ENCODE assay signal across 8 cellular contexts in genomic region chr6:56843476-56844349, GRCh38.
DNase-seq lines count a peak whose midpoint lies in the region; ATAC-seq, FAIRE-seq and TF ChIP-seq lines count a peak whose summit lies in the region.

No MANE protein-coding gene starts in this region.

- DNase-seq in activated T-cell treated with anti-CD3 and anti-CD28 coated beads for 1 hour (ENCODE audit: low read depth) = peak; percentile 17
- no peak for DNase-seq in activated T-cell treated with anti-CD3 and anti-CD28 coated beads for 4 hours
- DNase-seq in NCI-H146 treated with DMSO at 0.1 percent for 48 hours (lab: John Stamatoyannopoulos, UW; ENCODE audit: unreplicated experiment) = peak; percentile 77
- DNase-seq in T1000 (lab: John Stamatoyannopoulos, UW) = peak; percentile 79
- DNase-seq in bronchial epithelial cell (ENCODE audit: low read depth) = peak; percentile 70
- DNase-seq in iris pigment epithelial cell (ENCODE audit: low read depth) = peak; percentile 87
- peak; percentile 54 for DNase-seq in stimulated activated CD4-positive, alpha-beta T cell treated with anti-CD3 and anti-CD28 coated beads, Interleukin-12 subunit alpha, Interleukin-12 subunit beta, amount 100 ng/mL, for 4 hours

- peak overlapping the region; percentile 46 for H3K4me3 ChIP-seq in bronchial epithelial cell (ENCODE audit: low read depth, low read length)

- no peak for FAIRE-seq in bronchial epithelial cell (lab: Jason Lieb, UNC)

- peak; percentile 79 for TF ChIP-seq CTCF in bronchial epithelial cell (IDR thresholded peaks at IDR 0.05; ENCODE audit: insufficient read depth, low read length, severe bottlenecking)

- ATAC-seq in HG02840 (IDR thresholded peaks at IDR 0.05; ENCODE audit: low FRiP score, unreplicated experiment) = peak; percentile 80

- H3K36me3 ChIP-seq in bronchial epithelial cell (ENCODE audit: control insufficient read depth, insufficient read depth, low read length) = no peaks in the 10 kb centered on the region

- H3K27me3 ChIP-seq in bronchial epithelial cell (ENCODE audit: control insufficient read depth, insufficient read depth, low read length) = no peaks in the 10 kb centered on the region
